ENCODE assay signal across 9 cellular contexts in genomic region chr21:36700961-36701911, GRCh38. TPM values are rescaled to one million over a fixed set of nuclear protein-coding genes. Genes with fewer than 3 reads are reported as not detected.
A peak's percentile ranks its signal among the peaks of the same experiment; 100 is the strongest.
DNase-seq lines count a peak whose midpoint lies in the region; TF ChIP-seq lines count a peak whose summit lies in the region.
"Had no signal": no experiment of that assay in that cellular context is flagged by ENCODE, and none has a peak within 500 bp of the region (broad histone marks: within the 10 kb centered on the region; RNA-seq: fewer than 3 reads in every experiment).

No MANE protein-coding gene starts in this region.

- peak; percentile 44 for DNase-seq in GM20000 (ENCODE audit: low spot score)
- DNase-seq in SW480 (ENCODE audit: low spot score): peak; percentile 60
- no peak for DNase-seq in left ventricle myocardium inferior
- no peak for DNase-seq in skeletal muscle cell (ENCODE audit: low read depth)
- no peak for DNase-seq in germinal center (ENCODE audit: low spot score)
- DNase-seq in NCI-H1436 (lab: John Stamatoyannopoulos, UW): no peak
- no peak for DNase-seq in hypothalamus (lab: John Stamatoyannopoulos, UW)
- no peak for DNase-seq in DMS79 (lab: John Stamatoyannopoulos, UW)

- intact Hi-C loops in left ventricle myocardium inferior (cut with micrococcal nuclease): no loop called here

- H3K27ac ChIP-seq in left ventricle myocardium inferior (replicated peaks): no peak overlapping the region
- H3K27ac ChIP-seq: adrenal gland had no signal

- H3K36me3 ChIP-seq in left ventricle myocardium inferior: no peaks in the 10 kb centered on the region
- H3K36me3 ChIP-seq: adrenal gland had no signal

- H3K4me3 ChIP-seq in left ventricle myocardium inferior (peak overlapping the region; percentile 69), skeletal muscle cell (ENCODE audit: low read depth, low read length) (peak overlapping the region; percentile 55)
- H3K4me3 ChIP-seq: adrenal gland had no signal

- H3K9me3 ChIP-seq in left ventricle myocardium inferior (replicated peaks): no peaks in the 10 kb centered on the region
- H3K9me3 ChIP-seq: adrenal gland had no signal

- peaks cover 71% of the 10 kb centered on the region for H3K4me1 ChIP-seq in left ventricle myocardium inferior

- TF ChIP-seq CTCF in GM20000 (IDR thresholded peaks at IDR 0.05; ENCODE audit: extremely low read depth, missing control alignments): no peak
- TF ChIP-seq CTCF in left ventricle myocardium inferior (IDR thresholded peaks at IDR 0.05; ENCODE audit: borderline replicate concordance): no peak

- H3K27me3 ChIP-seq in left ventricle myocardium inferior (ENCODE audit: low read depth): peaks cover 100% of the 10 kb centered on the region

RNA-seq across cellular contexts. Expression of gene SIM2, which starts 2.3 kb away (rescaled TPM):
- total RNA-seq in left ventricle myocardium inferior: not detected

Comparison
In these comparisons a context has a peak if more than half of its experiments do, and no peak if none do; other contexts are left out.
1. DNase-seq: peak in GM20000 (single experiment) and SW480 (single experiment); none in left ventricle myocardium inferior (single experiment), skeletal muscle cell (single experiment), germinal center (single experiment), NCI-H1436 (single experiment), hypothalamus (0 of 51) and DMS79 (single experiment).